8 cellular contexts compared by ENCODE assay signal in genomic region chr22:22431271-22432220, GRCh38.
A peak's percentile ranks its signal among the peaks of the same experiment; 100 is the strongest.
DNase-seq lines count a peak whose midpoint lies in the region; ATAC-seq and TF ChIP-seq lines count a peak whose summit lies in the region.

No MANE protein-coding gene starts in this region.

- peak; percentile 58 for DNase-seq in DMS114 treated with DMSO at 0.1 percent for 48 hours (lab: John Stamatoyannopoulos, UW; ENCODE audit: unreplicated experiment)
- DNase-seq in OCI-M1 (lab: John Stamatoyannopoulos, UW), result peak; percentile 86
- peak; percentile 61 for DNase-seq in activated T-cell treated with anti-CD3 and anti-CD28 coated beads, Interleukin-2, amount 50 U/mL, for 24 hours
- peak; percentile 48 for DNase-seq in fibroblast of villous mesenchyme (ENCODE audit: low read depth)

- no peaks in the 10 kb centered on the region for H3K9me3 ChIP-seq in parathyroid adenoma (ENCODE audit: control insufficient read depth, low read length)

- H3K4me3 ChIP-seq in fibroblast of villous mesenchyme (ENCODE audit: low read depth, low read length) (no peak overlapping the region), parathyroid adenoma (ENCODE audit: low read depth, low read length) (no peak overlapping the region)

- H3K9me3 Mint-ChIP-seq in activated T-cell treated with anti-CD3 and anti-CD28 coated beads, Interleukin-2, amount 50 U/mL, for 24 hours, result no peaks in the 10 kb centered on the region

- peaks cover 20% of the 10 kb centered on the region for H3K27me3 Mint-ChIP-seq in activated T-cell treated with anti-CD3 and anti-CD28 coated beads, Interleukin-2, amount 50 U/mL, for 24 hours

- H3K36me3 ChIP-seq in parathyroid adenoma (ENCODE audit: control insufficient read depth, insufficient read depth, low read length), result no peaks in the 10 kb centered on the region

- no peaks in the 10 kb centered on the region for H3K27me3 ChIP-seq in parathyroid adenoma (ENCODE audit: control insufficient read depth, insufficient read depth, low read length)

- no peak overlapping the region for H3K9ac ChIP-seq in parathyroid adenoma

- no peak overlapping the region for H3K4me2 ChIP-seq in parathyroid adenoma (ENCODE audit: low read length)

- peak; percentile 59 for ATAC-seq in HG03460 (IDR thresholded peaks at IDR 0.05; ENCODE audit: unreplicated experiment)
- no peak for ATAC-seq in HG03571 (IDR thresholded peaks at IDR 0.05; ENCODE audit: unreplicated experiment)
- ATAC-seq in HG03521 (IDR thresholded peaks at IDR 0.05; ENCODE audit: unreplicated experiment), result no peak

- H3K4me1 Mint-ChIP-seq in activated T-cell treated with anti-CD3 and anti-CD28 coated beads, Interleukin-2, amount 50 U/mL, for 24 hours (ENCODE audit: low read depth), result no peaks in the 10 kb centered on the region

- H2AFZ ChIP-seq in parathyroid adenoma, result no peak overlapping the region

- no peaks in the 10 kb centered on the region for H3K79me2 ChIP-seq in parathyroid adenoma

- TF ChIP-seq CTCF in fibroblast of villous mesenchyme (IDR thresholded peaks at IDR 0.05; ENCODE audit: insufficient read depth, low read depth, low read length), result peak; percentile 71
- peak; percentile 27 for TF ChIP-seq CTCF in parathyroid adenoma (IDR thresholded peaks at IDR 0.05)

- no peak overlapping the region for H3K4me3 Mint-ChIP-seq in activated T-cell treated with anti-CD3 and anti-CD28 coated beads, Interleukin-2, amount 50 U/mL, for 24 hours

- H3K4me1 ChIP-seq in parathyroid adenoma, result no peaks in the 10 kb centered on the region

- no peak overlapping the region for H3K27ac ChIP-seq in parathyroid adenoma

- no peak overlapping the region for H3K27ac Mint-ChIP-seq in activated T-cell treated with anti-CD3 and anti-CD28 coated beads, Interleukin-2, amount 50 U/mL, for 24 hours

- H3K36me3 Mint-ChIP-seq in activated T-cell treated with anti-CD3 and anti-CD28 coated beads, Interleukin-2, amount 50 U/mL, for 24 hours (ENCODE audit: low read depth), result no peaks in the 10 kb centered on the region
